Comparison of ENCODE assay signal across 14 cellular contexts in the genomic region with DNA sequence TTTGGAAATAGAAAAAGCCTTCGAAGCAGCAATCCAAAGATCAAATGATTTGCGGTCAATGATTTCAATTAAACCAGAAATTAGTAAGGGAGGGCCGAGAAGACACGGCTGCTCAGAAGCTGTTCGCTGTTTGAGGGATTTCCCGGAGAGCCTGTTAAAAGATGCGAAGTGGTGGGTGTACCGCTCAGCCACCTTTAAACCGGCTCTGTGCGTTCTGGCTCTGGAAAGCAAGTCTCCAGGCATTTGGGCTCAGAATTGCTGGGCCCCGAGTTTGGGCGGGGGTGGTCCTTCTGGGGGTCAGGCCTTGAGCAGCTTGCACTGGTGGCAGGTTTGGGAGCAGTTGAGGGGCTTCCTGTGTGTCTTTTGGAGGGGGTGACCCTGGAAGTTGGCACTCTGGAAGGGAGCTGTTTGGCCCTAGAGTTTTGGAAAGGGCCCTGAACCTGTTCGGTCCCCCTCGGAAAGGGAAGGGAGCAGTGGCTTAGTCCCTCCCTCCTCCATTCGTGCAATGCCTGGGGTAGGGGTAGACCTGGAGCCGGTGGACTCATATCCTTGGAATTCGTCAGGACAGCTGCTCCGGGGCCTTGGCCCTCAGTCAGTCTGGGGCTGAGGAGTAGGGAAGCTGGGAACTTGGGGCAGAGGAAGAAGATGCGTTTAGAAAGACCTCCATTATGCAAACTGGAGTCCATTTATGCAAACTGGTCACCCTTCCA. TPM values are rescaled to one million over a fixed set of nuclear protein-coding genes. Genes with fewer than 3 reads are reported as not detected.
DNase-seq lines count a peak whose midpoint lies in the region; ATAC-seq, FAIRE-seq and TF ChIP-seq lines count a peak whose summit lies in the region.
"Had no signal": no experiment of that assay in that cellular context is flagged by ENCODE, and none has a peak within 500 bp of the region (broad histone marks: within the 10 kb centered on the region; RNA-seq: fewer than 3 reads in every experiment).

No MANE protein-coding gene starts in this region.

- H3K4me3 ChIP-seq in DND-41 (ENCODE audit: low read depth in 1 of 2, low read length in 2 of 2) (peak overlapping the region; percentile 35 to 73; a peak in 3 of 4 replicates), neuron (ENCODE audit: low read length) (no peak overlapping the region)
- H3K4me3 ChIP-seq: SJSA1 had no signal

- TF ChIP-seq CTCF in DND-41 (IDR thresholded peaks at IDR 0.05; ENCODE audit: borderline replicate concordance, extremely low read depth, low read length, poor library complexity, severe bottlenecking): no peak
- TF ChIP-seq CTCF in brain (conservative IDR thresholded peaks at IDR 0.05): no peak

- H3K4me3 Mint-ChIP-seq in brain: peak overlapping the region in 4 of 5 experiments; percentile 22 to 84 (median 70)
- H3K4me3 Mint-ChIP-seq: memory B cell had no signal

- H3K27me3 ChIP-seq in DND-41 (ENCODE audit: insufficient read depth, low read length, poor library complexity) (no peaks in the 10 kb centered on the region), neuron (ENCODE audit: insufficient read depth, low read length) (peaks cover 99% of the 10 kb centered on the region)

- peaks cover under 1% of the 10 kb centered on the region for H3K9me3 ChIP-seq in DND-41 (ENCODE audit: insufficient read depth, low read length, severe bottlenecking)
- no peaks in the 10 kb centered on the region for H3K9me3 ChIP-seq in neuron (ENCODE audit: low read length)
- H3K9me3 ChIP-seq: right atrium auricular region had no signal

- H3K36me3 ChIP-seq in DND-41 (ENCODE audit: insufficient read depth, low read length) (no peaks in the 10 kb centered on the region), neuron (ENCODE audit: insufficient read depth, low read length) (no peaks in the 10 kb centered on the region)
- H3K36me3 ChIP-seq: right atrium auricular region, SJSA1 had no signal

- H3K4me1 ChIP-seq in DND-41 (ENCODE audit: insufficient read depth, low read length) (peaks cover 40% of the 10 kb centered on the region), neuron (ENCODE audit: insufficient read depth, low read length) (peaks cover 30% of the 10 kb centered on the region)

- peak; percentile 23 for FAIRE-seq in HTR-8/SVneo (lab: Jason Lieb, UNC)

- H3K36me3 Mint-ChIP-seq in brain: no peaks in the 10 kb centered on the region

- peaks cover 21% of the 10 kb centered on the region for H3K4me1 Mint-ChIP-seq in brain

- no peaks in the 10 kb centered on the region for H4K20me1 ChIP-seq in DND-41 (ENCODE audit: insufficient read depth, low read length)

- peaks cover 0 to 6% (median 0%) of the 10 kb centered on the region in 5 experiments for H3K9me3 Mint-ChIP-seq in brain
- H3K9me3 Mint-ChIP-seq: memory B cell had no signal

- H3K27ac Mint-ChIP-seq in brain: no peak overlapping the region
- H3K27ac Mint-ChIP-seq: memory B cell had no signal

- H3K27ac ChIP-seq in DND-41 (ENCODE audit: low read length): peak overlapping the region; percentile 86
- H3K27ac ChIP-seq: right atrium auricular region, SJSA1 had no signal

- ATAC-seq in DND-41 (ENCODE audit: insufficient read depth, low read depth): peak; percentile 10; the same call in 2 of the 3 replicates
- ATAC-seq in HG02763 (IDR thresholded peaks at IDR 0.05; ENCODE audit: unreplicated experiment): no peak

- H3K9ac ChIP-seq in DND-41 (ENCODE audit: low read depth, low read length): peak overlapping the region; percentile 81

- H3K4me2 ChIP-seq in DND-41 (ENCODE audit: insufficient read depth, low read length): peak overlapping the region; percentile 68

- peak overlapping the region; percentile 75 for H2AFZ ChIP-seq in DND-41 (ENCODE audit: low read depth, low read length)
- H2AFZ ChIP-seq in neuron (ENCODE audit: low read depth, low read length): peak overlapping the region; percentile 56

- DNase-seq in DND-41 (no peak), HTR-8/SVneo (ENCODE audit: insufficient read length, low spot score) (peak; percentile 84), DMS79 treated with DMSO at 0.1 percent for 48 hours (lab: John Stamatoyannopoulos, UW) (no peak), cerebellar cortex (ENCODE audit: low spot score) (no peak)
- no peak for DNase-seq in effector CD8-positive, alpha-beta T cell (lab: John Stamatoyannopoulos, UW)
- DNase-seq: activated CD4-positive, CD25-positive, alpha-beta regulatory T cell treated with anti-CD3 and anti-CD28 coated beads, Interleukin-2, amount 50 U/mL, for 72 hours; NCI-H1048; NCI-H524 treated with DMSO at 0.1 percent for 48 hours had no signal

- H3K79me2 ChIP-seq in DND-41 (ENCODE audit: insufficient read depth, low read length): peaks cover 38% of the 10 kb centered on the region

- H3K27me3 Mint-ChIP-seq in brain: peaks cover 96% of the 10 kb centered on the region

RNA-seq across cellular contexts. Expression of gene SIM2, which starts 3.2 kb away (rescaled TPM):
- 0.34 TPM for polyA plus RNA-seq in brain (ENCODE audit: insufficient read depth, low read depth, low replicate concordance)
